ENCODE assay signal across 8 cellular contexts in the genomic region with DNA sequence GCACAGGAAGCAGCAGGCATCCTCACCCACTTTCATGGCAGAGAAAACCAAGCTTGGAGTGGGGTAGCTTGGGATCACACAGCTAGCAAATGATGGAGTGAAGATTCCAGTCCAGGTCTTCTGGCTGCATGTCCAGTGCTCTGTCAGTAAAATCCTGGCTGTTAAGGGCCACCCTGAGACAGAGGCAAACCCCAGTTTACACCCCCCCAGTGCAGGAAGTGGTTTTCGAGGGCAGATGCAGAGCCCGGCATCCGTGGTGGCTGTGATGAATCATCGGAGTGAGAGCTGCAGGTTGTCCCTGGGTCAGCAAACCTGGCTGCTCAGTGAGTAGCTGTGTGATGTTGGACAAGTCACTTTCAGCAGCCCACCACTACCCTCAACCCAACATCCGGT.
A peak's percentile ranks its signal among the peaks of the same experiment; 100 is the strongest.
DNase-seq lines count a peak whose midpoint lies in the region; ATAC-seq and TF ChIP-seq lines count a peak whose summit lies in the region.

No MANE protein-coding gene starts in this region.

- H3K9me3 ChIP-seq in cardiac muscle cell (ENCODE audit: low read depth), result no peaks in the 10 kb centered on the region

- no peaks in the 10 kb centered on the region for H3K27me3 ChIP-seq in cardiac muscle cell

- intact Hi-C loops in Right ventricle myocardium superior (cut with DNase I), result loop anchor here (5.0 kb wide), 1 partner anchor 72 kb away; no protein-coding TSS in a partner anchor
- intact Hi-C loops in Right ventricle myocardium inferior (cut with DNase I), result no loop called here

- peaks cover 16% of the 10 kb centered on the region for H3K4me1 ChIP-seq in cardiac muscle cell (ENCODE audit: low read depth)

- TF ChIP-seq CTCF in cardiac muscle cell (IDR thresholded peaks at IDR 0.05; ENCODE audit: low read depth, low read length), result no peak

- ATAC-seq in Right ventricle myocardium superior (ENCODE audit: poor library complexity), result no peak
- ATAC-seq in Right ventricle myocardium inferior, result no peak
- ATAC-seq in HG03097 (IDR thresholded peaks at IDR 0.05; ENCODE audit: low FRiP score, unreplicated experiment), result peak; percentile 52

- peak overlapping the region; percentile 57 for H3K27ac ChIP-seq in cardiac muscle cell

- DNase-seq in Right ventricle myocardium superior (peak; percentile 66), Right ventricle myocardium inferior (ENCODE audit: missing footprints) (no peak), RPMI7951 (ENCODE audit: low read depth) (peak; percentile 99), cardiac muscle cell (ENCODE audit: low read depth in 1 of 2, low spot score in 1 of 2) (peak in 1 of 2 donors; percentile 91), OCI-M2 (lab: John Stamatoyannopoulos, UW; ENCODE audit: unreplicated experiment) (no peak)
- DNase-seq in activated T-helper 1 cell treated with anti-CD3 and anti-CD28 coated beads, Interleukin-2, amount 50 U/mL, for 16 hours (ENCODE audit: low read depth in 1 of 2, low spot score in 1 of 2), result peak; percentile 67 to 71
- DNase-seq in stimulated activated CD4-positive, alpha-beta T cell treated with anti-CD3 and anti-CD28 coated beads, Interleukin-2, amount 100 ng/mL, for 24 hours, result peak; percentile 80 to 84

- no peak overlapping the region for H3K4me3 ChIP-seq in cardiac muscle cell

- H3K36me3 ChIP-seq in cardiac muscle cell, result no peaks in the 10 kb centered on the region

Comparison
In these comparisons a context has a peak if more than half of its experiments do, and no peak if none do; other contexts are left out.
1. DNase-seq: peak in Right ventricle myocardium superior (single experiment), RPMI7951 (single experiment), activated T-helper 1 cell treated with anti-CD3 and anti-CD28 coated beads, Interleukin-2, amount 50 U/mL, for 16 hours (2 of 2) and stimulated activated CD4-positive, alpha-beta T cell treated with anti-CD3 and anti-CD28 coated beads, Interleukin-2, amount 100 ng/mL, for 24 hours (2 of 2); none in Right ventricle myocardium inferior (single experiment) and OCI-M2 (single experiment).